Comparison of ENCODE assay signal across 1 cellular context in the genomic region with DNA sequence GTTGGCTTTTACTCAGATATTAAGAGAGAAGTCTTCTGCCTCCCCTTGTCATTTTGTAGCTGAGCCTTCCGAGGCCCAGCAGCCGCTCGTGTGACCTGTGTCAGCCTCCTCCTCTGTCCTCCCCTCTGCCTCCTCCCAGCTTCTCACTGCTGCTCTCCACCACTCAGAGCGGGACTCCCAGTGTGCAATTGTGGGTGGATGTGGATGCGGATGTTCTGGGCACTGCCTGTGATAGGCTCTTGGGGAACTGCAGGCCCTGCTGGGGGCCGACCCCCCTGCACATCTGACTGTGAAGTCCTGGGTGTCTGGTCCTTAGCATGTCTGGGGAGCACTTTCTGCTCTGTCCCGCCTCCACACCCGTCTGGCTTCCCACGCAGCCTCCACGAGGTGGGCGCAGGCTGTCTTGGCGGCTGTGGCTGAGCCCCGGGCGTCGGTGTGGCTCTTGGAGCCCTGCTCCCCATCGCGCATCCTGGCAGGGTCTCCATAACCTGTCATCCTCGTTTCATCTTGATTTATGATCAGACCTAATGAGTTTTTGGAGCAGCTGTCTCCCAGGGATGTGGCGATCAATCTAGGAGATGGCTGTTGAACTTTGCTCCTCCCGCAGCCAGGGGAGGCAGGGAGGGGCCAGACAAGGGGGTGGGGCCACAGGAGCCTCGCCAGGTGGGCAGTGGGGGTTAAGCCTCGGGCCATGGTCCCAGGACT.
A peak's percentile ranks its signal among the peaks of the same experiment; 100 is the strongest.
TF ChIP-seq lines count a peak whose summit lies in the region.

No MANE protein-coding gene starts in this region.

TF ChIP-seq in K562, 482 proteins besides CTCF, POLR2A, EP300 and RAD21:
- TF ChIP-seq ZNF263 (CRISPR knock-in tag; IDR thresholded peaks at IDR 0.05; ENCODE audit: borderline replicate concordance), result peak; percentile 51
- TF ChIP-seq, protein P1, sequence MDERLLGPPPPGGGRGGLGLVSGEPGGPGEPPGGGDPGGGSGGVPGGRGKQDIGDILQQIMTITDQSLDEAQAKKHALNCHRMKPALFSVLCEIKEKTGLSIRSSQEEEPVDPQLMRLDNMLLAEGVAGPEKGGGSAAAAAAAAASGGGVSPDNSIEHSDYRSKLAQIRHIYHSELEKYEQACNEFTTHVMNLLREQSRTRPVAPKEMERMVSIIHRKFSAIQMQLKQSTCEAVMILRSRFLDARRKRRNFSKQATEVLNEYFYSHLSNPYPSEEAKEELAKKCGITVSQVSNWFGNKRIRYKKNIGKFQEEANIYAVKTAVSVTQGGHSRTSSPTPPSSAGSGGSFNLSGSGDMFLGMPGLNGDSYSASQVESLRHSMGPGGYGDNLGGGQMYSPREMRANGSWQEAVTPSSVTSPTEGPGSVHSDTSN (CRISPR knock-in tag; IDR thresholded peaks at IDR 0.05; ENCODE audit: low read depth), result no peak
- TF ChIP-seq, protein P1 (tag; conservative IDR thresholded peaks at IDR 0.05; ENCODE audit: low read depth), result 0 out of 2 replicates have a peak, but pooled peaks have one; percentile 43
- TF ChIP-seq MEIS2 (IDR thresholded peaks at IDR 0.05; ENCODE audit: partially characterized antibody), result peak; percentile 55
- no peak for TF ChIP-seq GTF2E2 (tag; IDR thresholded peaks at IDR 0.05)
- TF ChIP-seq SIN3A (IDR thresholded peaks at IDR 0.05; ENCODE audit: borderline replicate concordance in 2 of 2, control insufficient read depth in 1 of 2, low read depth in 2 of 2, low read length in 2 of 2), result no peak
- no peak for TF ChIP-seq SRSF7 (optimal IDR thresholded peaks at IDR 0.05; ENCODE audit: low read depth, low read length)
